10 cellular contexts compared by ENCODE assay signal in genomic region chr3:173932624-173933023, GRCh38.
DNase-seq lines count a peak whose midpoint lies in the region; ATAC-seq and TF ChIP-seq lines count a peak whose summit lies in the region.
"Had no signal": no experiment of that assay in that cellular context is flagged by ENCODE, and none has a peak within 500 bp of the region (broad histone marks: within the 10 kb centered on the region; RNA-seq: fewer than 3 reads in every experiment).

No MANE protein-coding gene starts in this region.

- POLR2A ChIA-PET in HCT116 (lab: Charles Lee), result interaction anchor here (1.0 kb wide), 1 partner anchor 11 kb away, joined by 3 read pairs; no protein-coding TSS in a partner anchor

- intact Hi-C loops in HCT116 (cut with micrococcal nuclease), result no loop called here

- RAD21 ChIA-PET in HCT116 (lab: Charles Lee; ENCODE audit: low non-redundant PET in 1 of 2, low total read pairs in 2 of 2, uncharacterized antibody in 2 of 2, unreplicated experiment in 2 of 2), result no interaction called here

- H3K9me3 ChIP-seq in HCT116 (ENCODE audit: control insufficient read depth in 1 of 2, insufficient read depth in 1 of 2, low read depth in 1 of 2, low read length in 2 of 2), result no peaks in the 10 kb centered on the region

- H3K4me3 ChIP-seq in HCT116 (replicated peaks in 1 of 2; ENCODE audit: low read depth in 1 of 2, low read length in 2 of 2) (no peak overlapping the region), coronary artery (no peak overlapping the region)

- no peak for TF ChIP-seq POLR2A in HCT116 (IDR thresholded peaks at IDR 0.05; ENCODE audit: borderline replicate concordance, extremely low read depth, insufficient read depth, insufficient read length)

- DNase-seq in COLO668 (lab: John Stamatoyannopoulos, UW; ENCODE audit: unreplicated experiment) (peak; percentile 22), HCT116 (ENCODE audit: low read depth, low spot score) (no peak), NCI-H460 (ENCODE audit: extremely low read depth, low read depth) (peak; percentile 8), fibroblast of the conjunctiva (ENCODE audit: low read depth) (peak; percentile 28), cerebellar nuclear complex (lab: John Stamatoyannopoulos, UW) (no peak), coronary artery (ENCODE audit: low spot score) (no peak)
- DNase-seq in activated CD8-positive, alpha-beta memory T cell treated with anti-CD3 and anti-CD28 coated beads for 24 hours, result no peak
- DNase-seq in activated naive CD8-positive, alpha-beta T cell treated with anti-CD3 and anti-CD28 coated beads, Interleukin-2, amount 50 U/mL, for 24 hours, result no peak
- DNase-seq: stimulated activated naive CD4-positive, alpha-beta T cell treated with Interleukin-2 at 50 U/mL for 16 hours had no signal

- no peak overlapping the region for H3K27ac Mint-ChIP-seq in activated naive CD8-positive, alpha-beta T cell treated with anti-CD3 and anti-CD28 coated beads, Interleukin-2, amount 50 U/mL, for 24 hours
- H3K27ac Mint-ChIP-seq: nephron had no signal

- no peak overlapping the region for H3K4me2 ChIP-seq in HCT116 (ENCODE audit: low read length)

- TF ChIP-seq CTCF in HCT116 (IDR thresholded peaks at IDR 0.05 in 2 of 3, conservative IDR thresholded peaks at IDR 0.05 in 1 of 3; ENCODE audit: borderline replicate concordance in 1 of 3, insufficient read depth in 1 of 3, low read depth in 2 of 3, low read length in 2 of 3), result no peak
- no peak for TF ChIP-seq CTCF in coronary artery (IDR thresholded peaks at IDR 0.05)

- H3K4me3 Mint-ChIP-seq in activated naive CD8-positive, alpha-beta T cell treated with anti-CD3 and anti-CD28 coated beads, Interleukin-2, amount 50 U/mL, for 24 hours, result no peak overlapping the region
- H3K4me3 Mint-ChIP-seq: nephron had no signal

- no peaks in the 10 kb centered on the region for H4K20me1 ChIP-seq in HCT116 (ENCODE audit: insufficient read depth)

- H3K27me3 ChIP-seq in HCT116 (ENCODE audit: insufficient read depth, low read length), result no peaks in the 10 kb centered on the region

- no peaks in the 10 kb centered on the region for H3K36me3 Mint-ChIP-seq in activated naive CD8-positive, alpha-beta T cell treated with anti-CD3 and anti-CD28 coated beads, Interleukin-2, amount 50 U/mL, for 24 hours (ENCODE audit: low read depth)

- no peaks in the 10 kb centered on the region for H3K9me2 ChIP-seq in HCT116 (ENCODE audit: insufficient read depth)

- TF ChIP-seq RAD21 in HCT116 (IDR thresholded peaks at IDR 0.05; ENCODE audit: low read depth), result no peak

- no TSS peak for BruUV-seq in HCT116 (replicated peaks; lab: Mats Ljungman, UMichigan)

- no peak overlapping the region for H2AFZ ChIP-seq in HCT116 (ENCODE audit: low read depth, low read length, poor library complexity, severe bottlenecking)

- no peak overlapping the region for H3K9ac ChIP-seq in HCT116 (ENCODE audit: low read length)

- H3K27ac ChIP-seq in HCT116 (ENCODE audit: low read depth, low read length), result no peak overlapping the region
- no peak overlapping the region for H3K27ac ChIP-seq in coronary artery

- no peaks in the 10 kb centered on the region for H3K79me2 ChIP-seq in HCT116 (ENCODE audit: insufficient read depth, low read length)

- H3K36me3 ChIP-seq in HCT116 (ENCODE audit: control insufficient read depth in 1 of 2, insufficient read depth in 2 of 2, low read length in 2 of 2), result no peaks in the 10 kb centered on the region

- peak; percentile 52; the same call in 1 of the 2 replicates for ATAC-seq in HCT116
- no peak for ATAC-seq in activated naive CD8-positive, alpha-beta T cell treated with anti-CD3 and anti-CD28 coated beads, Interleukin-2, amount 50 U/mL, for 24 hours

- H3K4me1 ChIP-seq in HCT116 (ENCODE audit: control insufficient read depth in 1 of 2, insufficient read depth in 2 of 2, low read length in 2 of 2), result no peaks in the 10 kb centered on the region

- H3K27me3 Mint-ChIP-seq in activated naive CD8-positive, alpha-beta T cell treated with anti-CD3 and anti-CD28 coated beads, Interleukin-2, amount 50 U/mL, for 24 hours, result no peaks in the 10 kb centered on the region

- no peaks in the 10 kb centered on the region for H3K4me1 Mint-ChIP-seq in activated naive CD8-positive, alpha-beta T cell treated with anti-CD3 and anti-CD28 coated beads, Interleukin-2, amount 50 U/mL, for 24 hours
- H3K4me1 Mint-ChIP-seq: nephron had no signal

- CTCF ChIA-PET in HCT116 (lab: Charles Lee), result no interaction called here

- H3K9me3 Mint-ChIP-seq in activated naive CD8-positive, alpha-beta T cell treated with anti-CD3 and anti-CD28 coated beads, Interleukin-2, amount 50 U/mL, for 24 hours, result no peaks in the 10 kb centered on the region
- H3K9me3 Mint-ChIP-seq: nephron had no signal

TF ChIP-seq in HCT116, 20 proteins besides CTCF, POLR2A, EP300 and RAD21:
- TF ChIP-seq ELF1 (IDR thresholded peaks at IDR 0.05; ENCODE audit: borderline replicate concordance, low read depth) (no peak), ZBTB33 (IDR thresholded peaks at IDR 0.05; ENCODE audit: extremely low read depth, insufficient replicate concordance, low read length) (no peak), TCF7L2 (IDR thresholded peaks at IDR 0.05; ENCODE audit: borderline replicate concordance, extremely low read depth, insufficient read depth, insufficient read length) (no peak)
TF ChIP-seq in HCT116: peak in this region for 0.

Comparison
In these comparisons a context has a peak if more than half of its experiments do, and no peak if none do; other contexts are left out.
1. DNase-seq: peak in COLO668 (single experiment), NCI-H460 (single experiment) and fibroblast of the conjunctiva (single experiment); none in HCT116 (single experiment), activated CD8-positive, alpha-beta memory T cell treated with anti-CD3 and anti-CD28 coated beads for 24 hours (single experiment), cerebellar nuclear complex (0 of 2), coronary artery (single experiment) and activated naive CD8-positive, alpha-beta T cell treated with anti-CD3 and anti-CD28 coated beads, Interleukin-2, amount 50 U/mL, for 24 hours (single experiment).